Comparison of ENCODE assay signal across 8 cellular contexts in the genomic region with DNA sequence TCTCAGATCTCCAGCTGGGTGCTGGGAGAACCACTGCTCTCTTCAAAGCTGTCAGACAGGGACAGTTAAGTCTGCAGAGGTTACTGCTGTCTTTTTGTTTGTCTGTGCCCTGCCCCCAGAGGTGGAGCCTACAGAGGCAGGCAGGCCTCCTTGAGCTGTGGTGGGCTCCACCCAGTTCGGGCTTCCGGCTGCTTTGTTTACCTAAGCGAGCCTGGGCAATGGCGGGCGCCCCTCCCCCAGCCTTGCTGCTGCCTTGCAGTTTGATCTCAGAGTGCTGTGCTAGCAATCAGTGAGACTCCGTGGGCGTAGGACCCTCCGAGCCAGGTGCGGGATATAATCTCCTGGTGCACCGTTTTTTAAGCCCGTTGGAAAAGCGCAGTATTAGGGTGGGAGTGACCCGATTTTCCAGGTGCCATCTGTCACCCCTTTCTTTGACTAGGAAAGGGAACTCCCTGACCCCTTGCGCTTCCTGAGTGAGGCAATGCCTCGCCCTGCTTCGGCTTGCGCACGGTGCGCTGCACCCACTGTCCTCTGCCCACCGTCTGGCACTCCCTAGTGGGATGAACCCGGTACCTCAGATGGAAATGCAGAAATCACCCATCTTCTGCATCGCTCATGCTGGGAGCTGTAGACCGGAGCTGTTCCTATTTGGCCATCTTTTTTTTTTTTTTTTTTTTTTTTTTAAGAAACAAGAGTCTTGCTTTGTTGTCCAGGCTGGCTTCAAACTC. TPM values are rescaled to one million over a fixed set of nuclear protein-coding genes. Genes with fewer than 3 reads are reported as not detected.
DNase-seq lines count a peak whose midpoint lies in the region; ATAC-seq lines count a peak whose summit lies in the region.
"Not testable (repeated sequence)": the region's sequence is repeated elsewhere in the genome, so short reads cannot be mapped to it uniquely, and the experiment has no call there.

No MANE protein-coding gene starts in this region.

- DNase-seq in CD4-positive, CD25-positive, alpha-beta regulatory T cell: peak in 2 of 3 donors; percentile 22 to 48
- DNase-seq in T follicular helper cell (ENCODE audit: low read depth) (peak; percentile 21), activated gamma-delta T cell (lab: John Stamatoyannopoulos, UW) (peak; percentile 6)
- peak; percentile 3 to 9 for DNase-seq in activated CD4-positive, alpha-beta T cell treated with anti-CD3 and anti-CD28 coated beads for 4 hours
- peak; percentile 36 for DNase-seq in activated T-cell treated with anti-CD3 and anti-CD28 coated beads, Interleukin-2, amount 50 U/mL, for 1 hour
- peak; percentile 43 to 54 (median 46) for DNase-seq in effector memory CD8-positive, alpha-beta T cell
- peak; percentile 13 for DNase-seq in stimulated activated CD4-positive, alpha-beta T cell treated with anti-CD3 and anti-CD28 coated beads, Interleukin-4, amount 100 ng/mL, for 24 hours

- H3K27me3 ChIP-seq in CD4-positive, CD25-positive, alpha-beta regulatory T cell (ENCODE audit: control insufficient read depth, insufficient read depth, low read length): not testable (repeated sequence)

- peaks cover 42% of the 10 kb centered on the region for H3K36me3 ChIP-seq in CD4-positive, CD25-positive, alpha-beta regulatory T cell (ENCODE audit: control insufficient read depth, insufficient read depth, low read length)
- H3K36me3 ChIP-seq in KOPT-K1 (ENCODE audit: insufficient read depth, low read length): peaks cover 42% of the 10 kb centered on the region

- H3K9me3 ChIP-seq in CD4-positive, CD25-positive, alpha-beta regulatory T cell (ENCODE audit: control insufficient read depth in 2 of 2, low read length in 2 of 2); KOPT-K1 (ENCODE audit: insufficient read depth, low read length, poor library complexity, severe bottlenecking): not testable (repeated sequence)

- ATAC-seq in CD4-positive, CD25-positive, alpha-beta regulatory T cell (ENCODE audit: low read depth in 2 of 2): not testable (repeated sequence)
- peak; percentile 54 for ATAC-seq in effector memory CD8-positive, alpha-beta T cell (replicated peaks)

- H3K4me1 Mint-ChIP-seq in CD4-positive, CD25-positive, alpha-beta regulatory T cell: peaks cover 12 to 24% (median 17%) of the 10 kb centered on the region in 4 donors
- H3K4me1 Mint-ChIP-seq in effector memory CD8-positive, alpha-beta T cell (ENCODE audit: low read depth in 2 of 2): peaks cover 9 to 37% of the 10 kb centered on the region in 2 donors

- H3K4me1 ChIP-seq in CD4-positive, CD25-positive, alpha-beta regulatory T cell (ENCODE audit: control insufficient read depth, insufficient read depth, low read length, poor library complexity, severe bottlenecking): not testable (repeated sequence)

- not testable (repeated sequence) for H3K27ac ChIP-seq in CD4-positive, CD25-positive, alpha-beta regulatory T cell (ENCODE audit: insufficient read depth, low read length, poor library complexity, severe bottlenecking)
- H3K27ac ChIP-seq in KOPT-K1 (ENCODE audit: low read depth, low read length, poor library complexity, severe bottlenecking): peak overlapping the region; percentile 49

- peaks cover 52% of the 10 kb centered on the region for H3K36me3 Mint-ChIP-seq in CD4-positive, CD25-positive, alpha-beta regulatory T cell
- peaks cover 29% of the 10 kb centered on the region for H3K36me3 Mint-ChIP-seq in effector memory CD8-positive, alpha-beta T cell (ENCODE audit: insufficient read depth)

- not testable (repeated sequence) for H3K27me3 Mint-ChIP-seq in CD4-positive, CD25-positive, alpha-beta regulatory T cell; effector memory CD8-positive, alpha-beta T cell

- H3K4me3 Mint-ChIP-seq in CD4-positive, CD25-positive, alpha-beta regulatory T cell: peak overlapping the region in 1 of 4 donors; percentile 23
- H3K4me3 Mint-ChIP-seq in effector memory CD8-positive, alpha-beta T cell: peak overlapping the region; percentile 4 to 65

- H3K9me3 Mint-ChIP-seq in CD4-positive, CD25-positive, alpha-beta regulatory T cell: peaks cover 0 to 14% (median 3%) of the 10 kb centered on the region in 7 donors
- not testable (repeated sequence) for H3K9me3 Mint-ChIP-seq in effector memory CD8-positive, alpha-beta T cell

- H3K27ac Mint-ChIP-seq in CD4-positive, CD25-positive, alpha-beta regulatory T cell: not testable (repeated sequence)
- H3K27ac Mint-ChIP-seq in effector memory CD8-positive, alpha-beta T cell: peak overlapping the region; percentile 53 to 73

- not testable (repeated sequence) for H3K4me3 ChIP-seq in CD4-positive, CD25-positive, alpha-beta regulatory T cell (ENCODE audit: low read depth, low read length)

RNA-seq across cellular contexts. Expression of gene NXPE3, which starts 25.5 kb away (rescaled TPM):
- 37.9 TPM for total RNA-seq in CD4-positive, CD25-positive, alpha-beta regulatory T cell
- 10 to 100 TPM; 38.3 to 43.2 (median 42.4) TPM for polyA plus RNA-seq in CD4-positive, CD25-positive, alpha-beta regulatory T cell

RNA-seq across cellular contexts. Expression of gene CEP97, which starts 29.1 kb away (rescaled TPM):
- total RNA-seq in CD4-positive, CD25-positive, alpha-beta regulatory T cell: 15.2 TPM
- polyA plus RNA-seq in CD4-positive, CD25-positive, alpha-beta regulatory T cell: 1 to 10 TPM; 4.8 to 8.3 (median 6.4) TPM
